ENCODE assay signal across 35 cellular contexts in genomic region chr13:109363431-109363830, GRCh38.
"Had no signal": no experiment of that assay in that cellular context is flagged by ENCODE, and none has a peak within 500 bp of the region (broad histone marks: within the 10 kb centered on the region; RNA-seq: fewer than 3 reads in every experiment).

No MANE protein-coding gene starts in this region.

- H3K4me3 ChIP-seq: MG63 had no signal

- DNase-seq: Karpas-422, Kasumi-1, MG63, MM.1S, MV-4-11, NCI-H1048, NCI-H1092, NCI-H1092 treated with DMSO at 0.1 percent for 48 hours, NCI-H1105, NCI-H1105 treated with DMSO at 0.1 percent for 48 hours, NCI-H1417, NCI-H1417 treated with DMSO at 0.1 percent for 48 hours, NCI-H1436, NCI-H1436 treated with DMSO at 0.1 percent for 48 hours, NCI-H146, NCI-H1694, NCI-H1694 treated with DMSO at 0.1 percent for 48 hours, NCI-H187, NCI-H187 treated with DMSO at 0.1 percent for 48 hours, NCI-H1930, NCI-H2029, NCI-H2029 treated with DMSO at 0.1 percent for 48 hours, NCI-H2081, NCI-H2081 treated with DMSO at 0.1 percent for 48 hours, NCI-H2107, NCI-H2171, NCI-H2171 treated with DMSO at 0.1 percent for 48 hours, NCI-H2227 treated with DMSO at 0.1 percent for 48 hours, NCI-H226, NCI-H345, NCI-H446, NCI-H446 treated with DMSO at 0.1 percent for 48 hours, NCI-H510A, NCI-H510A treated with DMSO at 0.1 percent for 48 hours, NCI-H524 had no signal

- H3K36me3 ChIP-seq: MG63 had no signal

- H3K27me3 ChIP-seq: MG63 had no signal

- H3K9me3 ChIP-seq: MG63 had no signal
